Comparison of ENCODE assay signal across 8 cellular contexts in the genomic region with DNA sequence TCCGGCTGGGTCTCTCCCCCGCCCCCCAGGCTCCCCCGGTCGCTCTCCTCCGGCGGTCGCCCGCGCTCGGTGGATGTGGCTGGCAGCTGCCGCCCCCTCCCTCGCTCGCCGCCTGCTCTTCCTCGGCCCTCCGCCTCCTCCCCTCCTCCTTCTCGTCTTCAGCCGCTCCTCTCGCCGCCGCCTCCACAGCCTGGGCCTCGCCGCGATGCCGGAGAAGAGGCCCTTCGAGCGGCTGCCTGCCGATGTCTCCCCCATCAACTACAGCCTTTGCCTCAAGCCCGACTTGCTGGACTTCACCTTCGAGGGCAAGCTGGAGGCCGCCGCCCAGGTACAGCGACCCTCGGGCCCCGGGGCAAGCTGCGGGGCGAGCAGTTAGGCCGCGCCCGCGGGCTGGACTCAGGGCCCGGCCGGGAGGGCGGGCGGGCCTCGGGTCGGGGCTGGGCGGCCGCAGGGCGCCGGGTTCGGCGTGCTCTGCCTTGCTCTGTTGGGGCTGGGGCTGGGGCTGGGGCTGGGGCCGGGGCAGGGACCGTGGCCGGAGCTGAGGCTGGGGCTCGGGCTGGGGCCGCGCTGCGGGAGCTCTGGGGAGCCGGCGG. TPM values are rescaled to one million over a fixed set of nuclear protein-coding genes. Genes with fewer than 3 reads are reported as not detected.
DNase-seq lines count a peak whose midpoint lies in the region; ATAC-seq and TF ChIP-seq lines count a peak whose summit lies in the region.
"Not testable (repeated sequence)": the region's sequence is repeated elsewhere in the genome, so short reads cannot be mapped to it uniquely, and the experiment has no call there.

No MANE protein-coding gene starts in this region.

- H3K4me3 ChIP-seq in left ventricle myocardium inferior: peak overlapping the region; percentile 75
- H3K4me3 ChIP-seq in neutrophil (ENCODE audit: low read depth in 1 of 2, low read length in 1 of 2): peak overlapping the region; percentile 68 to 69
- peak overlapping the region; percentile 79 to 89 for H3K4me3 ChIP-seq in tibial artery

- TF ChIP-seq CTCF in GM10248 (IDR thresholded peaks at IDR 0.05; ENCODE audit: control extremely low read depth, extremely low read depth, low read depth, missing control alignments); left ventricle myocardium inferior (IDR thresholded peaks at IDR 0.05; ENCODE audit: borderline replicate concordance); neutrophil (IDR thresholded peaks at IDR 0.05); tibial artery (IDR thresholded peaks at IDR 0.05): not testable (repeated sequence)

- CTCF ChIA-PET in GM10248 (lab: Yijun Ruan, JAX): not testable (repeated sequence)

- peak; percentile 24 for ATAC-seq in GM21825 (IDR thresholded peaks at IDR 0.05; ENCODE audit: unreplicated experiment)
- peak; percentile 22 for ATAC-seq in HG03571 (IDR thresholded peaks at IDR 0.05; ENCODE audit: unreplicated experiment)

- peak; percentile 16 for DNase-seq in GM10248 (ENCODE audit: extremely low spot score)
- peak; percentile 5 for DNase-seq in T-helper 9 cell
- DNase-seq in astrocyte of the hippocampus (ENCODE audit: low read depth, low spot score): peak; percentile 27
- not testable (repeated sequence) for DNase-seq in left ventricle myocardium inferior, tibial artery

- H3K27ac ChIP-seq in left ventricle myocardium inferior (replicated peaks) (peak overlapping the region; percentile 90), neutrophil (peak overlapping the region; percentile 88), tibial artery (peak overlapping the region; percentile 94 to 95)

- not testable (repeated sequence) for H3K9me3 ChIP-seq in left ventricle myocardium inferior (replicated peaks); neutrophil; tibial artery

- intact Hi-C loops in left ventricle myocardium inferior (cut with micrococcal nuclease); tibial artery (cut with DNase I; ENCODE audit: low total_unique reads): not testable (repeated sequence)

- H3K27me3 ChIP-seq in left ventricle myocardium inferior (ENCODE audit: low read depth); neutrophil; tibial artery: not testable (repeated sequence)

- not testable (repeated sequence) for H3K36me3 ChIP-seq in left ventricle myocardium inferior, neutrophil, tibial artery

- POLR2A ChIA-PET in GM10248 (lab: Yijun Ruan, JAX): not testable (repeated sequence)

- H3K4me1 ChIP-seq in left ventricle myocardium inferior (peaks cover 23% of the 10 kb centered on the region), neutrophil (ENCODE audit: control insufficient read depth in 1 of 2, insufficient read depth in 1 of 2, low read depth in 1 of 2, low read length in 1 of 2) (peaks cover 10 to 15% of the 10 kb centered on the region in 2 experiments), tibial artery (peaks cover 0 to 18% (median 4%) of the 10 kb centered on the region in 4 donors)

RNA-seq across cellular contexts. Expression of a gene that starts 0.4 kb away (rescaled TPM):
- total RNA-seq in left ventricle myocardium inferior: 72.1 TPM
